In the genomic region with DNA sequence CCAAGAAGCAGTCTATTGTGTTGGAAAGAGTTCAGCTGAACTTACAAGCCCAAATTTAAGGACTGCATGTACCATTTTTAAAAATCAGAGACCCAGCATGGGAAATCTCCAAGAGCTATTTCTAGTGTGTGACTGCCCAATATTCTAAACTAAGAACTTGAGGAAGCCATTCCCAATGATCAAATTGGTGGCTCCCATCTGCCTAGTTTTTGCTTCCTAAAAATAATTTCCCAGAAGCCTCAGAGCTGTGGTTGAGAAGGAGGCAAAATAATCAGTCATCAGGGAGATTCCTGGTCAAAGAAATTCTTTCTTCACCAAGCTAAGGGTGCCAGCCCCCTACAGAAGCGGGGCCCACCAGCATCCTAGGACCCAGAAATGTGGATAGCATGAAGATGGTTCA, we compare ENCODE assay signal across 20 cellular contexts.
"Had no signal": no experiment of that assay in that cellular context is flagged by ENCODE, and none has a peak within 500 bp of the region (broad histone marks: within the 10 kb centered on the region; RNA-seq: fewer than 3 reads in every experiment).

No MANE protein-coding gene starts in this region.

- H3K9me3 ChIP-seq: gastrocnemius medialis, mucosa of descending colon, tibial artery had no signal

- H3K27me3 ChIP-seq: brain microvascular endothelial cell, gastrocnemius medialis, tibial artery had no signal

- H3K4me1 ChIP-seq: gastrocnemius medialis had no signal

- H3K4me1 Mint-ChIP-seq: activated CD8-positive, alpha-beta memory T cell treated with anti-CD3 and anti-CD28 coated beads, Interleukin-2, amount 10 ng/mL, durations not matched to agents 7 days and 5 days; activated naive CD4-positive, alpha-beta T cell treated with anti-CD3 and anti-CD28 coated beads, Interleukin-2, amount 50 U/mL, for 24 hours; naive B cell had no signal

- H3K27ac ChIP-seq: brain microvascular endothelial cell, gastrocnemius medialis had no signal

- H3K4me3 ChIP-seq: gastrocnemius medialis, mucosa of descending colon, tibial artery had no signal

- H3K9me3 Mint-ChIP-seq: activated CD8-positive, alpha-beta T cell treated with anti-CD3 and anti-CD28 coated beads for 36 hours; neural crest cell had no signal

- H3K4me3 Mint-ChIP-seq: activated CD8-positive, alpha-beta memory T cell treated with anti-CD3 and anti-CD28 coated beads, Interleukin-2, amount 10 ng/mL, durations not matched to agents 7 days and 5 days; activated CD8-positive, alpha-beta T cell treated with anti-CD3 and anti-CD28 coated beads for 36 hours; activated naive CD4-positive, alpha-beta T cell treated with anti-CD3 and anti-CD28 coated beads, Interleukin-2, amount 50 U/mL, for 24 hours; naive B cell; neural crest cell had no signal

- H3K27ac Mint-ChIP-seq: activated CD8-positive, alpha-beta memory T cell treated with anti-CD3 and anti-CD28 coated beads, Interleukin-2, amount 10 ng/mL, durations not matched to agents 7 days and 5 days; activated CD8-positive, alpha-beta T cell treated with anti-CD3 and anti-CD28 coated beads for 36 hours; activated naive CD4-positive, alpha-beta T cell treated with anti-CD3 and anti-CD28 coated beads, Interleukin-2, amount 50 U/mL, for 24 hours; naive B cell; progenitor cell of endocrine pancreas had no signal

- H3K36me3 ChIP-seq: brain microvascular endothelial cell, gastrocnemius medialis, tibial artery had no signal

- H3K36me3 Mint-ChIP-seq: activated CD8-positive, alpha-beta memory T cell treated with anti-CD3 and anti-CD28 coated beads, Interleukin-2, amount 10 ng/mL, durations not matched to agents 7 days and 5 days; activated naive CD4-positive, alpha-beta T cell treated with anti-CD3 and anti-CD28 coated beads, Interleukin-2, amount 50 U/mL, for 24 hours; naive B cell had no signal

- DNase-seq: activated CD4-positive, alpha-beta T cell treated with anti-CD3 and anti-CD28 coated beads for 48 hours; activated CD8-positive, alpha-beta memory T cell treated with anti-CD3 and anti-CD28 coated beads, Interleukin-2, amount 10 ng/mL, durations not matched to agents 7 days and 5 days; activated CD8-positive, alpha-beta T cell treated with anti-CD3 and anti-CD28 coated beads for 36 hours; activated gamma-delta T cell; activated T-cell treated with anti-CD3 and anti-CD28 coated beads for 4 hours; aorta; central memory CD4-positive, alpha-beta T cell; dermis blood vessel endothelial cell; effector memory CD4-positive, alpha-beta T cell; gastrocnemius medialis; mesendoderm; mucosa of descending colon; naive B cell; stimulated activated CD4-positive, alpha-beta T cell treated with anti-CD3 and anti-CD28 coated beads, Interleukin-4, amount 100 ng/mL, for 4 hours; stimulated activated naive CD8-positive, alpha-beta T cell treated with anti-CD3 and anti-CD28 coated beads, Interleukin-15, Interleukin-2, amounts not matched to agents 100 U/mL and 50 U/mL, for 24 hours; tibial artery had no signal

- ATAC-seq: activated CD8-positive, alpha-beta memory T cell treated with anti-CD3 and anti-CD28 coated beads, Interleukin-2, amount 10 ng/mL, durations not matched to agents 7 days and 5 days; activated CD8-positive, alpha-beta T cell treated with anti-CD3 and anti-CD28 coated beads for 36 hours; gastrocnemius medialis; stimulated activated naive CD8-positive, alpha-beta T cell treated with anti-CD3 and anti-CD28 coated beads, Interleukin-15, Interleukin-2, amounts not matched to agents 100 U/mL and 50 U/mL, for 24 hours had no signal
